13 cellular contexts compared by ENCODE assay signal in the genomic region with DNA sequence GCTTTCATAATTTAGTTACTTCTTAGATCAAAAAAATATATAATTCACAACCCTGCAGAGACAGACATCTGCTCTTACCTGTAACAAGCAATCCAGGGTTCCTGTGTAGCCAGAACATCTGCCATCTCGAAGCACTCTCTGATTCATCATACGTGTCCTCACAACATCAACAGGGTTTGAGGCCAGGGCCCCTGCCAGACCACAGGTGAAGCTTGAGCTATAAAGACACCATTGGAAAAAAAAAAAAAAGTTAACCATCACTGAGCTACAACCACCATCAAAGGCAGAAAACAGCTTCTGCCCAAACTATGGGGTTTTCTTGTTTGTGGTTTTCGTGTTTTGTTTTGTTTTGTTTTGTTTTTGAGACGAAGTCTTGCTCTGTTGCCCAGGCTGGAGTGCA. TPM values are rescaled to one million over a fixed set of nuclear protein-coding genes. Genes with fewer than 3 reads are reported as not detected.
DNase-seq lines count a peak whose midpoint lies in the region; ATAC-seq and TF ChIP-seq lines count a peak whose summit lies in the region.
"Had no signal": no experiment of that assay in that cellular context is flagged by ENCODE, and none has a peak within 500 bp of the region (broad histone marks: within the 10 kb centered on the region; RNA-seq: fewer than 3 reads in every experiment).

No MANE protein-coding gene starts in this region.

- H3K4me3 Mint-ChIP-seq in activated CD8-positive, alpha-beta T cell treated with anti-CD3 and anti-CD28 coated beads, Interleukin-2, amount 10 ng/mL, durations not matched to agents 7 days and 5 days = peak overlapping the region; percentile 2
- H3K4me3 Mint-ChIP-seq in central memory CD8-positive, alpha-beta T cell = no peak overlapping the region

- intact Hi-C loops in dorsolateral prefrontal cortex (cut with DNase I) = no loop called here

- no peak overlapping the region for H3K4me3 ChIP-seq in BLaER1
- no peak overlapping the region for H3K4me3 ChIP-seq in GM12865 (ENCODE audit: low read depth, low read length)
- no peak overlapping the region for H3K4me3 ChIP-seq in dorsolateral prefrontal cortex
- H3K4me3 ChIP-seq: thyroid gland had no signal

- peaks cover 72% of the 10 kb centered on the region for H3K36me3 ChIP-seq in BLaER1

- H3K4me1 Mint-ChIP-seq in activated CD8-positive, alpha-beta T cell treated with anti-CD3 and anti-CD28 coated beads, Interleukin-2, amount 10 ng/mL, durations not matched to agents 7 days and 5 days (ENCODE audit: low read depth) = peaks cover 69% of the 10 kb centered on the region
- peaks cover 26% of the 10 kb centered on the region for H3K4me1 Mint-ChIP-seq in central memory CD8-positive, alpha-beta T cell

- peak; percentile 80 for ATAC-seq in activated CD8-positive, alpha-beta T cell treated with anti-CD3 and anti-CD28 coated beads, Interleukin-2, amount 10 ng/mL, durations not matched to agents 7 days and 5 days
- peak; percentile 74 for ATAC-seq in central memory CD8-positive, alpha-beta T cell (replicated peaks; ENCODE audit: extremely low read depth, poor library complexity, severe bottlenecking)
- no peak for ATAC-seq in GM19035 (IDR thresholded peaks at IDR 0.05; ENCODE audit: unreplicated experiment)

- peak overlapping the region; percentile 81 for H3K27ac Mint-ChIP-seq in activated CD8-positive, alpha-beta T cell treated with anti-CD3 and anti-CD28 coated beads, Interleukin-2, amount 10 ng/mL, durations not matched to agents 7 days and 5 days
- peak overlapping the region; percentile 72 for H3K27ac Mint-ChIP-seq in central memory CD8-positive, alpha-beta T cell (ENCODE audit: low read depth)

- CTCF ChIA-PET in activated CD8-positive, alpha-beta T cell treated with anti-CD3 and anti-CD28 coated beads, Interleukin-2, amount 10 ng/mL, durations not matched to agents 7 days and 5 days (lab: Charles Lee) = interaction anchor here (0.9 to 2.7 kb wide), 11 partner anchors 12 to 356 kb away, joined by 3 to 25 read pairs (median 4); a partner anchor contains a TSS

- H3K27ac ChIP-seq in BLaER1 = no peak overlapping the region
- H3K27ac ChIP-seq in dorsolateral prefrontal cortex = no peak overlapping the region

- H3K36me3 Mint-ChIP-seq in activated CD8-positive, alpha-beta T cell treated with anti-CD3 and anti-CD28 coated beads, Interleukin-2, amount 10 ng/mL, durations not matched to agents 7 days and 5 days (ENCODE audit: low read depth) = peaks cover 62% of the 10 kb centered on the region
- peaks cover 52% of the 10 kb centered on the region for H3K36me3 Mint-ChIP-seq in central memory CD8-positive, alpha-beta T cell (ENCODE audit: insufficient read depth)

- no peaks in the 10 kb centered on the region for H3K9me3 Mint-ChIP-seq in activated CD8-positive, alpha-beta T cell treated with anti-CD3 and anti-CD28 coated beads, Interleukin-2, amount 10 ng/mL, durations not matched to agents 7 days and 5 days (ENCODE audit: insufficient read depth)
- H3K9me3 Mint-ChIP-seq in central memory CD8-positive, alpha-beta T cell = no peaks in the 10 kb centered on the region

- POLR2A ChIA-PET in activated CD8-positive, alpha-beta T cell treated with anti-CD3 and anti-CD28 coated beads, Interleukin-2, amount 10 ng/mL, durations not matched to agents 7 days and 5 days (lab: Charles Lee) = interaction anchor here (1.1 to 3.0 kb wide), 3 partner anchors 19 to 58 kb away, joined by 4 to 19 read pairs (median 12); a partner anchor contains a TSS

- DNase-seq in GM12865 (ENCODE audit: low read depth) (peak; percentile 2), dorsolateral prefrontal cortex (no peak), COLO668 (lab: John Stamatoyannopoulos, UW; ENCODE audit: unreplicated experiment) (no peak), NCI-H748 treated with DMSO at 0.1 percent for 48 hours (lab: John Stamatoyannopoulos, UW) (no peak)
- DNase-seq in activated CD8-positive, alpha-beta T cell treated with anti-CD3 and anti-CD28 coated beads, Interleukin-2, amount 10 ng/mL, durations not matched to agents 7 days and 5 days = peak; percentile 75
- DNase-seq in central memory CD8-positive, alpha-beta T cell (ENCODE audit: low spot score in 2 of 2) = peak in 1 of 2 donors; percentile 26
- DNase-seq: aorta, NCI-H187, NCI-H524 treated with DMSO at 0.1 percent for 48 hours, posterior cingulate gyrus, thyroid gland had no signal

- no peaks in the 10 kb centered on the region for H3K9me3 ChIP-seq in BLaER1
- H3K9me3 ChIP-seq: thyroid gland had no signal

- no peaks in the 10 kb centered on the region for H4K20me1 ChIP-seq in BLaER1

- H3K27me3 ChIP-seq in BLaER1 (no peaks in the 10 kb centered on the region), dorsolateral prefrontal cortex (no peaks in the 10 kb centered on the region)
- H3K27me3 ChIP-seq: thyroid gland had no signal

- H3K4me1 ChIP-seq in BLaER1 = peaks cover 50% of the 10 kb centered on the region

- H3K9ac ChIP-seq in BLaER1 = no peak overlapping the region

- TF ChIP-seq CTCF in GM12865 (IDR thresholded peaks at IDR 0.05; ENCODE audit: insufficient read depth, low read depth, low read length, missing control alignments) (no peak), dorsolateral prefrontal cortex (IDR thresholded peaks at IDR 0.05 in 54 of 56, conservative IDR thresholded peaks at IDR 0.05 in 2 of 56; ENCODE audit: low read depth in 1 of 56, partially characterized antibody in 56 of 56) (no peak)

- H3K4me2 ChIP-seq in BLaER1 = peak overlapping the region; percentile 1; the same call in 1 of the 2 replicates

- no peaks in the 10 kb centered on the region for H3K27me3 Mint-ChIP-seq in activated CD8-positive, alpha-beta T cell treated with anti-CD3 and anti-CD28 coated beads, Interleukin-2, amount 10 ng/mL, durations not matched to agents 7 days and 5 days (ENCODE audit: low read depth)
- H3K27me3 Mint-ChIP-seq in central memory CD8-positive, alpha-beta T cell = no peaks in the 10 kb centered on the region

RNA-seq across cellular contexts. Expression of a gene that starts 19.3 kb away (rescaled TPM):
- total RNA-seq in activated CD8-positive, alpha-beta T cell treated with anti-CD3 and anti-CD28 coated beads, Interleukin-2, amount 10 ng/mL, durations not matched to agents 7 days and 5 days = 10 to 100 TPM; 19.0 to 19.7 TPM
- total RNA-seq in dorsolateral prefrontal cortex = 10 to 100 TPM in 105 of 120 experiments, 1 to 10 TPM in 15; 7.9 to 24.9 (median 13.0) TPM

RNA-seq across cellular contexts. Expression of a gene that starts 57.9 kb away (rescaled TPM):
- total RNA-seq in activated CD8-positive, alpha-beta T cell treated with anti-CD3 and anti-CD28 coated beads, Interleukin-2, amount 10 ng/mL, durations not matched to agents 7 days and 5 days = 1,000 to 10,000 TPM; 3,981 to 4,076 TPM
- total RNA-seq in dorsolateral prefrontal cortex = 1,000 to 10,000 TPM in 26 of 120 experiments, 100 to 1,000 TPM in 94; 620 to 1,435 (median 896) TPM

Comparison
In these comparisons a context has a peak if more than half of its experiments do, and no peak if none do; other contexts are left out.
1. DNase-seq: peak in GM12865 (single experiment) and activated CD8-positive, alpha-beta T cell treated with anti-CD3 and anti-CD28 coated beads, Interleukin-2, amount 10 ng/mL, durations not matched to agents 7 days and 5 days (single experiment); none in dorsolateral prefrontal cortex (0 of 10), COLO668 (single experiment) and NCI-H748 treated with DMSO at 0.1 percent for 48 hours (single experiment).